29 cellular contexts compared by ENCODE assay signal in the genomic region with DNA sequence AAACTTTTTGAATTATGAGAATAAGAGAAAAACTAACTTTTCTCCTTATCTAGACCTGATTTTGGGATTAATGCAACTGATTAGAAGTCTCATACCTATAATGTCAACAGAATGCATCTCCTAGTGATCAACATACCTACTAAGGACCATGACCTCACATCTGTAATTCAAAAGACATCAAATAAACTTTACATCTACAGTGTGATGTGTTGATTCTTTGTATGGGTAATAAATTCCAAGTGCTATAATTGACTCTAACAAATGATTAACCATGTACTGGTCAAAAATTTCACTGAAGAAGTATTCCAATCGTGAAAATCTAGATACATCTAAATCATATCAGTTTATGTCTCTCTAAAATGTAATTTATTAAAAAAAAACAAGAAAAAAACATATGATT.
"Had no signal": no experiment of that assay in that cellular context is flagged by ENCODE, and none has a peak within 500 bp of the region (broad histone marks: within the 10 kb centered on the region; RNA-seq: fewer than 3 reads in every experiment).

No MANE protein-coding gene starts in this region.

- FAIRE-seq: endometrium, endothelial cell of umbilical vein had no signal

- DNase-seq: activated CD4-positive, alpha-beta memory T cell treated with anti-CD3 and anti-CD28 coated beads for 36 hours; activated CD4-positive, alpha-beta T cell treated with anti-CD3 and anti-CD28 coated beads for 36 hours; activated CD4-positive, alpha-beta T cell treated with anti-CD3 and anti-CD28 coated beads, Interleukin-2, amount 10 ng/mL, durations not matched to agents 24 days and 14 days; activated CD4-positive, CD25-positive, alpha-beta regulatory T cell; activated CD4-positive, CD25-positive, alpha-beta regulatory T cell treated with anti-CD3 and anti-CD28 coated beads, Interleukin-2, amount 50 U/mL, for 72 hours; activated CD8-positive, alpha-beta memory T cell treated with anti-CD3 and anti-CD28 coated beads, Interleukin-2, amount 10 ng/mL, durations not matched to agents 7 days and 5 days; activated CD8-positive, alpha-beta memory T cell treated with anti-CD3 and anti-CD28 coated beads, Interleukin-2, amount 50 U/mL, for 4 hours; activated CD8-positive, alpha-beta T cell treated with anti-CD3 and anti-CD28 coated beads, Interleukin-2, amount 10 ng/mL, durations not matched to agents 7 days and 5 days; activated effector memory CD4-positive, alpha-beta T cell treated with anti-CD3 and anti-CD28 coated beads, Interleukin-2, amount 50 U/mL, for 16 hours; activated naive CD4-positive, alpha-beta T cell treated with anti-CD3 and anti-CD28 coated beads for 36 hours; activated naive CD8-positive, alpha-beta T cell treated with anti-CD3 and anti-CD28 coated beads for 36 hours; activated naive CD8-positive, alpha-beta T cell treated with anti-CD3 and anti-CD28 coated beads, Interleukin-2, amount 50 U/mL, for 24 hours; activated T-cell treated with anti-CD3 and anti-CD28 coated beads, Interleukin-2, amount 50 U/mL, for 1 hour; activated T-cell treated with anti-CD3 and anti-CD28 coated beads, Interleukin-2, amount 50 U/mL, for 48 hours; adrenal gland; amygdala; aorta; body of pancreas; caudate nucleus; colonic mucosa; effector CD8-positive, alpha-beta T cell; esophagus squamous epithelium; foreskin melanocyte; head of caudate nucleus; T-cell; T1000 had no signal

- H3K9me3 ChIP-seq: adrenal gland, body of pancreas, colonic mucosa, esophagus squamous epithelium had no signal

- ATAC-seq: activated CD4-positive, alpha-beta T cell treated with anti-CD3 and anti-CD28 coated beads for 36 hours; activated CD8-positive, alpha-beta memory T cell treated with anti-CD3 and anti-CD28 coated beads, Interleukin-2, amount 10 ng/mL, durations not matched to agents 7 days and 5 days; activated CD8-positive, alpha-beta T cell treated with anti-CD3 and anti-CD28 coated beads, Interleukin-2, amount 10 ng/mL, durations not matched to agents 7 days and 5 days; activated naive CD8-positive, alpha-beta T cell treated with anti-CD3 and anti-CD28 coated beads, Interleukin-2, amount 50 U/mL, for 24 hours; body of pancreas; T-cell had no signal

- H3K36me3 ChIP-seq: colonic mucosa had no signal

- H3K4me3 ChIP-seq: adrenal gland, body of pancreas, colonic mucosa, esophagus squamous epithelium had no signal

- H3K27ac ChIP-seq: adrenal gland, body of pancreas, colonic mucosa, epithelial cell of prostate, esophagus squamous epithelium had no signal

- H3K4me1 ChIP-seq: adrenal gland, body of pancreas, colonic mucosa, esophagus squamous epithelium had no signal

- H3K27me3 ChIP-seq: adrenal gland, body of pancreas, colonic mucosa, esophagus squamous epithelium had no signal
